ENCODE assay signal across 15 cellular contexts in the genomic region with DNA sequence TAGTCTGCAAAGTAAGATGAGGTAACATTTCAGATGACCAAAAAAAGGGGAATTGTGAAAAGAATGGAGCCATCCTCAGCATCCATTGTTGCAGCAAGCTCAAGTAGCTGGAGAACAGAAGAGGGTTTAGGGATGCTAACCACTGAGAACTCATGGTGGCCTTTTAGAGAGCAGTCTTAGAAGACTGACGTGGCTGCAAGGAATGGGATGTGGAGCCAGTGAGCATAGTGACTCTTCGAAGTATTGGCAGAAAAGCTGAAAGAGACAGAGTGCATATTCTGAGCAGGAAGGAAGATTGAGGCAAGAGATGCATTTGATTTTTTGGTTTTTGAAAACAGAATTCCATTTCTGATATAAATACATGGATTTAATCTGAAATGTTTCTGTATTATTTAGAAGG.
DNase-seq lines count a peak whose midpoint lies in the region; ATAC-seq and TF ChIP-seq lines count a peak whose summit lies in the region.
"Had no signal": no experiment of that assay in that cellular context is flagged by ENCODE, and none has a peak within 500 bp of the region (broad histone marks: within the 10 kb centered on the region; RNA-seq: fewer than 3 reads in every experiment).

No MANE protein-coding gene starts in this region.

- TF ChIP-seq CTCF in mammary epithelial cell (conservative IDR thresholded peaks at IDR 0.05 in 1 of 2, IDR thresholded peaks at IDR 0.05 in 1 of 2; ENCODE audit: extremely low read depth in 1 of 2, insufficient read depth in 1 of 2, low read depth in 1 of 2, low read length in 2 of 2), result no peak
- TF ChIP-seq CTCF in MCF 10A (IDR thresholded peaks at IDR 0.05; ENCODE audit: unreplicated experiment), result no peak
- no peak for TF ChIP-seq CTCF in Peyer's patch (IDR thresholded peaks at IDR 0.05)

- H3K27ac Mint-ChIP-seq in MCF 10A (ENCODE audit: low read depth, unreplicated experiment), result no peak overlapping the region
- H3K27ac Mint-ChIP-seq in effector memory CD8-positive, alpha-beta T cell, result peak overlapping the region; percentile 89 to 90

- H2AFZ ChIP-seq in mammary epithelial cell (ENCODE audit: low read depth, low read length), result peak overlapping the region; percentile 33

- dilution Hi-C loops in mammary epithelial cell (cut with HindIII; ENCODE audit: low sequenced_read_pairs), result no loop called here

- H3K4me3 Mint-ChIP-seq in MCF 10A (ENCODE audit: unreplicated experiment), result no peak overlapping the region
- peak overlapping the region; percentile 57 to 76 for H3K4me3 Mint-ChIP-seq in effector memory CD8-positive, alpha-beta T cell

- no peak overlapping the region for H3K27ac ChIP-seq in mammary epithelial cell (ENCODE audit: insufficient read depth, low read depth, low read length)
- peak overlapping the region; percentile 8 to 44 (median 24) for H3K27ac ChIP-seq in Peyer's patch
- peak overlapping the region; percentile 8 for H3K27ac ChIP-seq in thymus (ENCODE audit: low read depth)
- H3K27ac ChIP-seq: SK-N-MC, tibial nerve had no signal

- H3K4me1 ChIP-seq in mammary epithelial cell (ENCODE audit: insufficient read depth, low read length) (no peaks in the 10 kb centered on the region), Peyer's patch (no peaks in the 10 kb centered on the region), thymus (ENCODE audit: control insufficient read depth, insufficient read depth, low read length) (no peaks in the 10 kb centered on the region)
- H3K4me1 ChIP-seq: tibial nerve had no signal

- H3K27me3 ChIP-seq in mammary epithelial cell (ENCODE audit: insufficient read depth, low read length) (no peaks in the 10 kb centered on the region), Peyer's patch (no peaks in the 10 kb centered on the region), thymus (ENCODE audit: control insufficient read depth, insufficient read depth) (no peaks in the 10 kb centered on the region)
- H3K27me3 ChIP-seq: tibial nerve had no signal

- H3K4me2 ChIP-seq in mammary epithelial cell (ENCODE audit: insufficient read depth, low read depth, low read length), result no peak overlapping the region

- CTCF ChIA-PET in mammary epithelial cell (lab: Charles Lee; ENCODE audit: low non-redundant PET) (no interaction called here), MCF 10A (lab: Yijun Ruan, JAX) (interaction anchor here (0.7 to 1.2 kb wide), 2 partner anchors 27 to 191 kb away, joined by 3 to 4 read pairs; no protein-coding TSS in a partner anchor)

- H3K36me3 Mint-ChIP-seq in MCF 10A (ENCODE audit: insufficient read depth, unreplicated experiment), result no peaks in the 10 kb centered on the region
- peaks cover 11% of the 10 kb centered on the region for H3K36me3 Mint-ChIP-seq in effector memory CD8-positive, alpha-beta T cell (ENCODE audit: insufficient read depth)

- H3K36me3 ChIP-seq in mammary epithelial cell (ENCODE audit: insufficient read depth, low read length) (no peaks in the 10 kb centered on the region), Peyer's patch (no peaks in the 10 kb centered on the region), thymus (ENCODE audit: control insufficient read depth, insufficient read depth) (no peaks in the 10 kb centered on the region)
- H3K36me3 ChIP-seq: tibial nerve had no signal

- no peaks in the 10 kb centered on the region for H3K27me3 Mint-ChIP-seq in MCF 10A (ENCODE audit: insufficient read depth, unreplicated experiment)
- no peaks in the 10 kb centered on the region for H3K27me3 Mint-ChIP-seq in effector memory CD8-positive, alpha-beta T cell

- peak; percentile 60 for ATAC-seq in effector memory CD8-positive, alpha-beta T cell (replicated peaks)
- ATAC-seq in HG02884 (IDR thresholded peaks at IDR 0.05; ENCODE audit: unreplicated experiment) (no peak), HG03565 (IDR thresholded peaks at IDR 0.05; ENCODE audit: unreplicated experiment) (no peak)

- BruUV-seq in mammary epithelial cell (replicated peaks; lab: Mats Ljungman, UMichigan), result no TSS peak
- BruUV-seq in MCF 10A (replicated peaks; lab: Mats Ljungman, UMichigan), result no TSS peak

- H3K9me3 ChIP-seq in mammary epithelial cell (replicated peaks; ENCODE audit: insufficient read depth, low read length) (no peaks in the 10 kb centered on the region), Peyer's patch (no peaks in the 10 kb centered on the region), thymus (ENCODE audit: control insufficient read depth) (no peaks in the 10 kb centered on the region)
- H3K9me3 ChIP-seq: tibial nerve had no signal

- POLR2A ChIA-PET in MCF 10A (lab: Yijun Ruan, JAX), result no interaction called here

- H3K9ac ChIP-seq in mammary epithelial cell (ENCODE audit: insufficient read depth, low read length), result no peak overlapping the region

- H4K20me1 ChIP-seq in mammary epithelial cell (ENCODE audit: insufficient read depth, low read length), result no peaks in the 10 kb centered on the region

- WGBS in mammary epithelial cell (ENCODE audit: low coverage, missing lambda C conversion rate), result 62% methylated on average over 2 of the region's 2 CpGs
- WGBS in thymus, result 80% methylated on average over 2 of the region's 2 CpGs

- H3K4me3 ChIP-seq in mammary epithelial cell (replicated peaks in 1 of 3; ENCODE audit: insufficient read depth in 1 of 3, low read depth in 2 of 3, low read length in 3 of 3) (no peak overlapping the region), Peyer's patch (no peak overlapping the region), thymus (ENCODE audit: low read length) (no peak overlapping the region)
- H3K4me3 ChIP-seq: SK-N-MC, tibial nerve had no signal

- intact Hi-C loops in mammary epithelial cell (cut with micrococcal nuclease) (no loop called here), MCF 10A (cut with micrococcal nuclease) (no loop called here)

- no peaks in the 10 kb centered on the region for H3K79me2 ChIP-seq in mammary epithelial cell (ENCODE audit: insufficient read depth, low read length)

- in situ Hi-C loops in mammary epithelial cell (cut with MboI; ENCODE audit: low sequenced_read_pairs in 2 of 2), result no loop called here

- no peak for TF ChIP-seq POLR2A in Peyer's patch (IDR thresholded peaks at IDR 0.05)

- no peaks in the 10 kb centered on the region for H3K9me3 Mint-ChIP-seq in MCF 10A (ENCODE audit: unreplicated experiment)
- H3K9me3 Mint-ChIP-seq in effector memory CD8-positive, alpha-beta T cell, result peaks cover 2 to 6% of the 10 kb centered on the region in 2 donors

- H3K4me1 Mint-ChIP-seq in MCF 10A (ENCODE audit: insufficient read depth, unreplicated experiment), result no peaks in the 10 kb centered on the region
- peaks cover 22 to 41% of the 10 kb centered on the region in 2 donors for H3K4me1 Mint-ChIP-seq in effector memory CD8-positive, alpha-beta T cell (ENCODE audit: low read depth in 2 of 2)

- DNase-seq in mammary epithelial cell (no peak), MCF 10A (ENCODE audit: unreplicated experiment) (no peak), Peyer's patch (no peak)
- DNase-seq in effector memory CD8-positive, alpha-beta T cell, result no peak
- no peak for DNase-seq in stimulated activated naive CD4-positive, alpha-beta T cell treated with Interleukin-2 at 50 U/mL for 16 hours (lab: John Stamatoyannopoulos, UW)
- DNase-seq: caudate nucleus; DMS 273 treated with DMSO at 0.1 percent for 48 hours; NCI-H1694 treated with DMSO at 0.1 percent for 48 hours; stimulated activated CD4-positive, alpha-beta T cell treated with anti-CD3 and anti-CD28 coated beads, Interleukin-4, amount 100 ng/mL, for 24 hours; stimulated activated CD8-positive, alpha-beta memory T cell treated with anti-CD3 and anti-CD28 coated beads, Interleukin-4, amount 100 ng/mL, for 48 hours had no signal
